In genomic region chr16:81723098-81723723, GRCh38 we compare ENCODE assay signal across 8 cellular contexts. TPM values are rescaled to one million over a fixed set of nuclear protein-coding genes. Genes with fewer than 3 reads are reported as not detected.
A peak's percentile ranks its signal among the peaks of the same experiment; 100 is the strongest.
DNase-seq lines count a peak whose midpoint lies in the region; ATAC-seq and TF ChIP-seq lines count a peak whose summit lies in the region.

No MANE protein-coding gene starts in this region.

- H2BK5ac ChIP-seq in IMR-90 (ENCODE audit: low read depth, low read length, poor library complexity, severe bottlenecking) = no peak overlapping the region
- no peak overlapping the region for H2BK5ac ChIP-seq in trophoblast cell (ENCODE audit: low read depth, low read length, poor library complexity)

- H3K4me3 ChIP-seq in IMR-90 (ENCODE audit: insufficient read depth, low read depth, low read length) (no peak overlapping the region), gastroesophageal sphincter (no peak overlapping the region), trophoblast cell (ENCODE audit: low read depth, low read length) (no peak overlapping the region)

- WGBS in IMR-90 (ENCODE audit: extremely low coverage in 2 of 2, insufficient read length in 1 of 2), 2 experiments = no CpG with 5 or more reads among the region's 8 CpGs
- 30 to 43% methylated on average over 6 to 7 of the region's 8 CpGs for whole genome bisulfite sequencing in gastroesophageal sphincter (ENCODE audit: low coverage in 1 of 2), 2 donors
- no CpG with 5 or more reads among the region's 8 CpGs for WGBS in trophoblast cell (ENCODE audit: extremely low coverage, insufficient coverage, insufficient read length)

- TF ChIP-seq POLR2A in IMR-90 (IDR thresholded peaks at IDR 0.05; ENCODE audit: low read depth, low read length) = no peak
- no peak for TF ChIP-seq POLR2A in gastroesophageal sphincter (IDR thresholded peaks at IDR 0.05)

- ATAC-seq in GM21423 (IDR thresholded peaks at IDR 0.05; ENCODE audit: unreplicated experiment) (peak; percentile 57), IMR-90 (ENCODE audit: low read depth) (peak; percentile 85), gastroesophageal sphincter (peak; percentile 82)

- dilution Hi-C loops in IMR-90 (cut with HindIII; ENCODE audit: low sequenced_read_pairs, unreplicated experiment) = no loop called here

- no peak overlapping the region for H2BK20ac ChIP-seq in IMR-90 (ENCODE audit: low read depth, low read length)

- no peak overlapping the region for H4K91ac ChIP-seq in IMR-90 (ENCODE audit: insufficient read depth, low read depth, low read length)
- peak overlapping the region; percentile 9 for H4K91ac ChIP-seq in trophoblast cell (ENCODE audit: low read depth, low read length)

- H2AK5ac ChIP-seq in IMR-90 (ENCODE audit: low read depth, low read length) (no peak overlapping the region), trophoblast cell (ENCODE audit: low read length) (no peak overlapping the region)

- H4K8ac ChIP-seq in IMR-90 (ENCODE audit: low read depth in 2 of 2, low read length in 2 of 2) (no peak overlapping the region), trophoblast cell (ENCODE audit: low read depth, low read length) (no peak overlapping the region)

- intact Hi-C loops in IMR-90 (cut with micrococcal nuclease) = loop anchor here (1.0 to 5.0 kb wide), 4 partner anchors 100 to 516 kb away; no protein-coding TSS in a partner anchor

- H3K27me3 ChIP-seq in IMR-90 (ENCODE audit: control insufficient read depth, insufficient read depth, low read length) (peaks cover 36% of the 10 kb centered on the region), gastroesophageal sphincter (no peaks in the 10 kb centered on the region), trophoblast cell (ENCODE audit: insufficient read depth, low read length) (no peaks in the 10 kb centered on the region)

- H3K27me3 Mint-ChIP-seq in activated T-cell treated with anti-CD3 and anti-CD28 coated beads, Interleukin-2, amount 50 U/mL, for 24 hours = no peaks in the 10 kb centered on the region

- H3K27ac ChIP-seq in IMR-90 (ENCODE audit: insufficient read depth, low read length) (no peak overlapping the region), gastroesophageal sphincter (no peak overlapping the region), trophoblast cell (ENCODE audit: low read depth, low read length) (no peak overlapping the region)

- peaks cover 3% of the 10 kb centered on the region; the same call in 1 of the 2 replicates for H3K9me1 ChIP-seq in IMR-90 (ENCODE audit: insufficient read depth, low read length)

- peak; percentile 92 for TF ChIP-seq RAD21 in IMR-90 (IDR thresholded peaks at IDR 0.05; ENCODE audit: low read length)

- H3K14ac ChIP-seq in IMR-90 (replicated peaks; ENCODE audit: low read depth, low read length) = no peak overlapping the region
- H3K14ac ChIP-seq in trophoblast cell (ENCODE audit: low read length) = no peak overlapping the region

- H3K36me3 ChIP-seq in IMR-90 (ENCODE audit: control insufficient read depth, insufficient read depth, low read length) = no peaks in the 10 kb centered on the region
- no peaks in the 10 kb centered on the region for H3K36me3 ChIP-seq in gastroesophageal sphincter
- H3K36me3 ChIP-seq in trophoblast cell (ENCODE audit: control insufficient read depth in 1 of 2, insufficient read depth in 2 of 2, low read length in 2 of 2) = no peaks in the 10 kb centered on the region

- H3K56ac ChIP-seq in IMR-90 (ENCODE audit: extremely low read depth, insufficient read depth, low read length) = no peak overlapping the region

- no peak overlapping the region for H2AK9ac ChIP-seq in IMR-90 (replicated peaks; ENCODE audit: low read depth, low read length, poor library complexity)

- peaks cover 2% of the 10 kb centered on the region for H3K79me2 ChIP-seq in trophoblast cell (ENCODE audit: control insufficient read depth, insufficient read depth, low read length, poor library complexity)

- no peak overlapping the region for H3K23ac ChIP-seq in IMR-90 (ENCODE audit: low read depth, low read length)
- no peak overlapping the region for H3K23ac ChIP-seq in trophoblast cell (ENCODE audit: low read length)

- H2BK120ac ChIP-seq in IMR-90 (ENCODE audit: low read depth, low read length) (no peak overlapping the region), trophoblast cell (ENCODE audit: insufficient read depth, low read length, poor library complexity) (peak overlapping the region; percentile 13)

- TF ChIP-seq EP300 in gastroesophageal sphincter (IDR thresholded peaks at IDR 0.05) = no peak

- H2BK12ac ChIP-seq in trophoblast cell (ENCODE audit: low read length) = peak overlapping the region; percentile 65

- H4K12ac ChIP-seq in trophoblast cell (ENCODE audit: low read depth, low read length) = no peak overlapping the region

- no TSS peak for BruUV-seq in IMR-90 (replicated peaks; lab: Mats Ljungman, UMichigan)

- H3K79me1 ChIP-seq in IMR-90 (ENCODE audit: low read depth in 1 of 2, low read length in 2 of 2) (no peaks in the 10 kb centered on the region), trophoblast cell (ENCODE audit: low read length) (peaks cover 24% of the 10 kb centered on the region)

- peaks cover 4% of the 10 kb centered on the region for H3K9me3 Mint-ChIP-seq in activated T-cell treated with anti-CD3 and anti-CD28 coated beads, Interleukin-2, amount 50 U/mL, for 24 hours

- peak; percentile 79 for TF ChIP-seq CTCF in IMR-90 (conservative IDR thresholded peaks at IDR 0.05; ENCODE audit: low read depth, low read length)
- peak; percentile 59 to 84 (median 80) for TF ChIP-seq CTCF in gastroesophageal sphincter (IDR thresholded peaks at IDR 0.05)

- H2BK15ac ChIP-seq in IMR-90 (ENCODE audit: low read depth, low read length) = no peak overlapping the region

- H3K9ac ChIP-seq in IMR-90 (ENCODE audit: low read depth, low read length) (no peak overlapping the region), trophoblast cell (ENCODE audit: low read length) (no peak overlapping the region)

- H3K27ac Mint-ChIP-seq in activated T-cell treated with anti-CD3 and anti-CD28 coated beads, Interleukin-2, amount 50 U/mL, for 24 hours = no peak overlapping the region

- no peak overlapping the region for H3K4me3 Mint-ChIP-seq in activated T-cell treated with anti-CD3 and anti-CD28 coated beads, Interleukin-2, amount 50 U/mL, for 24 hours

- POLR2A ChIA-PET in IMR-90 (lab: Charles Lee; ENCODE audit: unreplicated experiment) = no interaction called here

- no peak overlapping the region for H3K4me2 ChIP-seq in IMR-90 (ENCODE audit: low read depth, low read length)
- no peak overlapping the region for H3K4me2 ChIP-seq in trophoblast cell (ENCODE audit: low read length)

- H2AFZ ChIP-seq in IMR-90 (replicated peaks; ENCODE audit: low read length, poor library complexity) (no peak overlapping the region), trophoblast cell (ENCODE audit: insufficient read depth, low read length, poor library complexity) (no peak overlapping the region)

- H3K36me3 Mint-ChIP-seq in activated T-cell treated with anti-CD3 and anti-CD28 coated beads, Interleukin-2, amount 50 U/mL, for 24 hours (ENCODE audit: low read depth) = no peaks in the 10 kb centered on the region

- H4K20me1 ChIP-seq in IMR-90 (ENCODE audit: insufficient read depth, low read length) = 0 out of 2 replicates have a peak, but pooled peaks cover 4% of the 10 kb centered on the region

- H3K4ac ChIP-seq in IMR-90 (ENCODE audit: low read depth, low read length) = no peak overlapping the region
- H3K4ac ChIP-seq in trophoblast cell (ENCODE audit: low read depth, low read length) = no peak overlapping the region

- H3K18ac ChIP-seq in IMR-90 (ENCODE audit: low read depth, low read length) (no peak overlapping the region), trophoblast cell (ENCODE audit: low read length) (no peak overlapping the region)

- H3K4me1 ChIP-seq in IMR-90 (ENCODE audit: control insufficient read depth, insufficient read depth, low read length) = peaks cover 7% of the 10 kb centered on the region
- H3K4me1 ChIP-seq in gastroesophageal sphincter = peaks cover 0 to 14% (median 5%) of the 10 kb centered on the region in 3 donors
- peaks cover 8 to 17% of the 10 kb centered on the region in 2 experiments for H3K4me1 ChIP-seq in trophoblast cell (ENCODE audit: control insufficient read depth in 1 of 2, insufficient read depth in 2 of 2, low read length in 2 of 2)

- peak; percentile 69 for DNase-seq in Daoy (ENCODE audit: low read depth)
- peak; percentile 80 for DNase-seq in IMR-90
- peak; percentile 63 for DNase-seq in NCI-H82 treated with DMSO at 0.1 percent for 48 hours (lab: John Stamatoyannopoulos, UW; ENCODE audit: unreplicated experiment)
- peak; percentile 45 for DNase-seq in activated T-cell treated with anti-CD3 and anti-CD28 coated beads, Interleukin-2, amount 50 U/mL, for 24 hours
- DNase-seq in trophoblast cell = peak; percentile 42 to 94
- DNase-seq in NK-92 treated with Interleukin-12 subunit alpha and Interleukin-12 subunit beta, amount 100 ng/mL, for 24 hours (lab: John Stamatoyannopoulos, UW) = no peak

- CTCF ChIA-PET in IMR-90 (lab: Yijun Ruan, JAX) = interaction anchor here (1.0 kb wide), 1 partner anchor 321 kb away, joined by 3 read pairs; no protein-coding TSS in a partner anchor

- in situ Hi-C loops in IMR-90 (cut with MboI; ENCODE audit: low sequenced_read_pairs) = loop anchor here (5.0 to 10.0 kb wide), 2 partner anchors 101 to 518 kb away; no protein-coding TSS in a partner anchor

- peaks cover 20% of the 10 kb centered on the region for H3K4me1 Mint-ChIP-seq in activated T-cell treated with anti-CD3 and anti-CD28 coated beads, Interleukin-2, amount 50 U/mL, for 24 hours (ENCODE audit: low read depth)

- no peaks in the 10 kb centered on the region for H3K9me3 ChIP-seq in IMR-90 (ENCODE audit: control insufficient read depth, insufficient read depth, low read length)
- no peaks in the 10 kb centered on the region for H3K9me3 ChIP-seq in gastroesophageal sphincter
- no peaks in the 10 kb centered on the region for H3K9me3 ChIP-seq in trophoblast cell (ENCODE audit: insufficient read depth, low read depth, low read length)

- H4K5ac ChIP-seq in IMR-90 (ENCODE audit: low read depth, low read length) = no peak overlapping the region

TF ChIP-seq in IMR-90, 13 proteins besides CTCF, POLR2A, EP300 and RAD21:
- peak; percentile 89 for TF ChIP-seq SMC3 (IDR thresholded peaks at IDR 0.05; ENCODE audit: low read depth, low read length)
- TF ChIP-seq MAZ (IDR thresholded peaks at IDR 0.05; ENCODE audit: borderline replicate concordance, low read depth, low read length) = no peak

RNA-seq across cellular contexts. Expression of gene PLCG2, which starts 55.9 kb away (rescaled TPM):
- total RNA-seq in Daoy (2014; rRNA removed; shearing (Covaris generic)) = 1.5 and 1.8 TPM in 2 replicates
- total RNA-seq in IMR-90 (2012; rRNA removed) (0.18 and 0.28 TPM in 2 replicates), gastroesophageal sphincter (10 to 100 TPM in 1 of 4 donors, 1 to 10 TPM in 3; 6.2 to 11.4 (median 8.1) TPM)
- 0.04 and 0.14 TPM in 2 replicates for polyA plus RNA-seq in IMR-90 (2012; rRNA removed)
- 0.02 and 0.08 TPM in 2 replicates for polyA plus RNA-seq in IMR-90 (2012; cell fraction: cytosol; rRNA removed)
- polyA plus RNA-seq in IMR-90 (2012; cell fraction: nucleus; rRNA removed; ENCODE audit: low replicate concordance) = 0.04 and 0.17 TPM in 2 replicates
- polyA plus RNA-seq in trophoblast cell (2013) = 0.68 and 0.85 TPM in 2 replicates
